ENCODE assay signal across 14 cellular contexts in genomic region chr12:64801381-64801780, GRCh38. TPM values are rescaled to one million over a fixed set of nuclear protein-coding genes. Genes with fewer than 3 reads are reported as not detected.
DNase-seq lines count a peak whose midpoint lies in the region; ATAC-seq and TF ChIP-seq lines count a peak whose summit lies in the region.
"Had no signal": no experiment of that assay in that cellular context is flagged by ENCODE, and none has a peak within 500 bp of the region (broad histone marks: within the 10 kb centered on the region; RNA-seq: fewer than 3 reads in every experiment).

No MANE protein-coding gene starts in this region.

- H2AFZ ChIP-seq in OCI-LY3 (ENCODE audit: low read depth, low read length) = no peak overlapping the region

- H3K36me3 ChIP-seq in A673 (ENCODE audit: insufficient read depth, low read length, poor library complexity, severe bottlenecking) (no peaks in the 10 kb centered on the region), GM06990 (ENCODE audit: control insufficient read depth, insufficient read depth, low read length) (no peaks in the 10 kb centered on the region), OCI-LY3 (replicated peaks; ENCODE audit: low read depth, low read length) (no peaks in the 10 kb centered on the region)
- H3K36me3 ChIP-seq: heart right ventricle, upper lobe of left lung had no signal

- no peaks in the 10 kb centered on the region for H3K27me3 ChIP-seq in A673 (replicated peaks; ENCODE audit: insufficient read depth, low read depth, low read length, poor library complexity)
- H3K27me3 ChIP-seq in GM06990 (replicated peaks; ENCODE audit: control insufficient read depth, insufficient read depth, low read length) = no peaks in the 10 kb centered on the region
- H3K27me3 ChIP-seq in OCI-LY3 (ENCODE audit: low read depth, low read length) = no peaks in the 10 kb centered on the region
- H3K27me3 ChIP-seq: upper lobe of left lung had no signal

- POLR2A ChIA-PET in A673 (lab: Charles Lee; ENCODE audit: low non-redundant PET) = no interaction called here

- H3K9me3 ChIP-seq in A673 (ENCODE audit: low read depth, low read length, poor library complexity, severe bottlenecking) (no peaks in the 10 kb centered on the region), OCI-LY3 (ENCODE audit: insufficient read depth, low read length) (no peaks in the 10 kb centered on the region)
- H3K9me3 ChIP-seq: heart right ventricle, upper lobe of left lung had no signal

- H3K4me1 ChIP-seq in A673 (ENCODE audit: insufficient read depth, low read length, poor library complexity, severe bottlenecking) = no peaks in the 10 kb centered on the region
- peaks cover 35% of the 10 kb centered on the region for H3K4me1 ChIP-seq in OCI-LY3 (ENCODE audit: low read length)

- no peaks in the 10 kb centered on the region for H3K79me2 ChIP-seq in OCI-LY3 (ENCODE audit: low read length)

- H3K9ac ChIP-seq in OCI-LY3 (ENCODE audit: low read length) = peak overlapping the region; percentile 18; the same call in 1 of the 2 replicates

- H3K27ac ChIP-seq in A673 (ENCODE audit: low read depth, low read length, poor library complexity, severe bottlenecking) = no peak overlapping the region
- peak overlapping the region; percentile 54; the same call in 1 of the 2 replicates for H3K27ac ChIP-seq in OCI-LY3 (ENCODE audit: low read length)
- no peak overlapping the region for H3K27ac ChIP-seq in caudate nucleus (ENCODE audit: low read depth, low read length)
- H3K27ac ChIP-seq: upper lobe of left lung had no signal

- BruUV-seq in A673 (replicated peaks; lab: Mats Ljungman, UMichigan) = no TSS peak

- ATAC-seq in esophagus mucosa = peak; percentile 35
- ATAC-seq: activated T-cell treated with anti-CD3 and anti-CD28 coated beads, Interleukin-2, amount 50 U/mL, for 72 hours had no signal

- DNase-seq in A673 (ENCODE audit: low spot score) (peak; percentile 33), GM06990 (ENCODE audit: extremely low read depth, insufficient read length) (no peak), NOMO-1 (lab: John Stamatoyannopoulos, UW; ENCODE audit: unreplicated experiment in 2 of 2) (no peak), NCI-H2081 (lab: John Stamatoyannopoulos, UW) (no peak), glomerular visceral epithelial cell (ENCODE audit: extremely low spot score) (no peak), caudate nucleus (lab: John Stamatoyannopoulos, UW) (no peak)
- DNase-seq: activated B cell treated with CpG ODN at 0.5 μM for 24 hours; activated T-cell treated with anti-CD3 and anti-CD28 coated beads, Interleukin-2, amount 50 U/mL, for 72 hours; heart right ventricle; mesendoderm; RPMI8226; upper lobe of left lung had no signal

- peak overlapping the region; percentile 70 for H3K4me2 ChIP-seq in OCI-LY3 (ENCODE audit: low read length)

- H4K20me1 ChIP-seq in OCI-LY3 (ENCODE audit: insufficient read depth, low read length) = no peaks in the 10 kb centered on the region

- TF ChIP-seq CTCF in A673 (conservative IDR thresholded peaks at IDR 0.05; ENCODE audit: low read depth, low read length) (peak; percentile 53), GM06990 (IDR thresholded peaks at IDR 0.05; ENCODE audit: insufficient read depth, low read length, poor library complexity, severe bottlenecking) (peak; percentile 35), OCI-LY3 (IDR thresholded peaks at IDR 0.05; ENCODE audit: low read depth, low read length) (peak; percentile 62)

- intact Hi-C loops in A673 (cut with micrococcal nuclease; ENCODE audit: unreplicated experiment) = loop anchor here (5.0 kb wide), 2 partner anchors 306 to 321 kb away; partner anchors contain the start of gene WIF1

- CTCF ChIA-PET in A673 (lab: Charles Lee) = interaction anchor here (0.6 to 1.4 kb wide), 8 partner anchors 23 to 431 kb away, joined by 3 to 8 read pairs (median 4); partner anchors contain the start of gene TBC1D30

- H3K4me3 ChIP-seq in A673 (ENCODE audit: low read depth, low read length, poor library complexity, severe bottlenecking) (no peak overlapping the region), GM06990 (replicated peaks; ENCODE audit: low read depth, low read length) (no peak overlapping the region), OCI-LY3 (ENCODE audit: low read length) (peak overlapping the region; percentile 55)
- H3K4me3 ChIP-seq: heart right ventricle, upper lobe of left lung had no signal

RNA-seq across cellular contexts. Expression of gene TBC1D30, which starts 23.1 kb away (rescaled TPM):
- total RNA-seq in A673 (2021) (2.0 and 2.1 TPM in 2 replicates), esophagus mucosa (0.72 TPM)

RNA-seq across cellular contexts. Expression of gene GNS, which starts 42.2 kb away (rescaled TPM):
- 50.1 and 57.5 TPM in 2 replicates for total RNA-seq in A673 (2021)
- 28.9 TPM for total RNA-seq in esophagus mucosa
